Comparison of ENCODE assay signal across 24 cellular contexts in the genomic region with DNA sequence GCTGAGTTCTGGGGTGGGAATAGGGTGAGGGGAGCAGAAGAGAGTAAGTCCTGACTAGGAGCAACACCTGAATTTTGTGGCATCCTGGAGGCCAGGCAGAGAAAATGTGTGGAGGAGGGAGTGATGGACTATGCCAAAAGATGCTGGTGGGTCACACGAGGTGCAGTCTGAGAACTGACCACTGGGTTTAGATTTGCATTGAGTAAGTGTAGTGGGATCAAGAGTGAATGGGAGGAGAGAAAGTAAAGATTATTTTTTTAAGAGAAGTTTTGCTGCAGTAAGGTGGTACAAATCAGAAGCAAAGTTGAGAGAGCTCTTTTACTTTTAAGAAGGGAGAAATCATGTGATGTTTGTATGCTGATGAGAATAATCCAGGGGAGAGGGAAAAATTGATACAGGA.
"Had no signal": no experiment of that assay in that cellular context is flagged by ENCODE, and none has a peak within 500 bp of the region (broad histone marks: within the 10 kb centered on the region; RNA-seq: fewer than 3 reads in every experiment).

No MANE protein-coding gene starts in this region.

- ATAC-seq: effector memory CD8-positive, alpha-beta T cell; gastrocnemius medialis; mucosa of descending colon; natural killer cell treated with Interleukin-12 subunit alpha and Interleukin-12 subunit beta and Interleukin-15 and Interleukin-18, amount 100 ng/mL, for 72 hours; stimulated activated memory B cell treated with anti-CD40 and anti-IgM and Interleukin-4, amounts not matched to agents 10 μg/mL and 1 μg/mL and 100 μg/mL, for 72 hours; stimulated activated naive CD8-positive, alpha-beta T cell treated with anti-CD3 and anti-CD28 coated beads, Interleukin-15, Interleukin-2, amounts not matched to agents 100 U/mL and 50 U/mL, for 24 hours had no signal

- H3K9me3 ChIP-seq: mucosa of descending colon, prostate gland, right atrium auricular region, sigmoid colon, spleen, testis, tibial artery, upper lobe of left lung had no signal

- H3K9me3 Mint-ChIP-seq: effector memory CD8-positive, alpha-beta T cell; memory B cell; natural killer cell treated with Interleukin-12 subunit alpha and Interleukin-12 subunit beta and Interleukin-15 and Interleukin-18, amount 100 ng/mL, for 72 hours; stimulated activated memory B cell treated with anti-CD40 and anti-IgM and Interleukin-4, amounts not matched to agents 10 μg/mL and 1 μg/mL and 100 μg/mL, for 72 hours had no signal

- H3K27me3 Mint-ChIP-seq: effector memory CD8-positive, alpha-beta T cell; memory B cell; naive B cell; stimulated activated memory B cell treated with anti-CD40 and anti-IgM and Interleukin-4, amounts not matched to agents 10 μg/mL and 1 μg/mL and 100 μg/mL, for 72 hours had no signal

- H3K27ac ChIP-seq: gastrocnemius medialis, parathyroid adenoma, prostate gland, right atrium auricular region, sigmoid colon, skin epidermis, spleen, testis, tibial artery, upper lobe of left lung had no signal

- H3K36me3 Mint-ChIP-seq: memory B cell; mesothelial cell of epicardium; naive B cell; natural killer cell treated with Interleukin-12 subunit alpha and Interleukin-12 subunit beta and Interleukin-15 and Interleukin-18, amount 100 ng/mL, for 72 hours; stimulated activated memory B cell treated with anti-CD40 and anti-IgM and Interleukin-4, amounts not matched to agents 10 μg/mL and 1 μg/mL and 100 μg/mL, for 72 hours had no signal

- H2AFZ ChIP-seq: parathyroid adenoma had no signal

- H3K36me3 ChIP-seq: gastrocnemius medialis, prostate gland, right atrium auricular region, sigmoid colon, spleen, tibial artery, upper lobe of left lung had no signal

- H3K27me3 ChIP-seq: gastrocnemius medialis, right atrium auricular region, sigmoid colon, spleen, testis, tibial artery, upper lobe of left lung had no signal

- H3K4me1 ChIP-seq: gastrocnemius medialis, parathyroid adenoma, prostate gland, right atrium auricular region, sigmoid colon, testis, tibial artery, upper lobe of left lung had no signal

- H3K79me2 ChIP-seq: parathyroid adenoma had no signal

- H3K4me3 Mint-ChIP-seq: effector memory CD8-positive, alpha-beta T cell; memory B cell; mesothelial cell of epicardium; naive B cell; natural killer cell treated with Interleukin-12 subunit alpha and Interleukin-12 subunit beta and Interleukin-15 and Interleukin-18, amount 100 ng/mL, for 72 hours; neural crest cell; stimulated activated memory B cell treated with anti-CD40 and anti-IgM and Interleukin-4, amounts not matched to agents 10 μg/mL and 1 μg/mL and 100 μg/mL, for 72 hours had no signal

- DNase-seq: cortex of kidney; effector memory CD8-positive, alpha-beta T cell; gastrocnemius medialis; head of caudate nucleus; mucosa of descending colon; naive B cell; sigmoid colon; spleen; stimulated activated CD4-positive, alpha-beta T cell treated with anti-CD3 and anti-CD28 coated beads, Interleukin-4, amount 100 ng/mL, for 4 hours; stimulated activated naive CD8-positive, alpha-beta T cell treated with anti-CD3 and anti-CD28 coated beads, Interleukin-15, Interleukin-2, amounts not matched to agents 100 U/mL and 50 U/mL, for 24 hours; substantia nigra; testis; tibial artery; upper lobe of left lung had no signal

- H3K27ac Mint-ChIP-seq: effector memory CD8-positive, alpha-beta T cell; memory B cell; mesothelial cell of epicardium; naive B cell; natural killer cell treated with Interleukin-12 subunit alpha and Interleukin-12 subunit beta and Interleukin-15 and Interleukin-18, amount 100 ng/mL, for 72 hours; stimulated activated memory B cell treated with anti-CD40 and anti-IgM and Interleukin-4, amounts not matched to agents 10 μg/mL and 1 μg/mL and 100 μg/mL, for 72 hours had no signal

- H3K9ac ChIP-seq: parathyroid adenoma had no signal

- H3K4me1 Mint-ChIP-seq: mesothelial cell of epicardium; neural crest cell; stimulated activated memory B cell treated with anti-CD40 and anti-IgM and Interleukin-4, amounts not matched to agents 10 μg/mL and 1 μg/mL and 100 μg/mL, for 72 hours had no signal

- H3K4me3 ChIP-seq: gastrocnemius medialis, lung, mucosa of descending colon, prostate gland, right atrium auricular region, sigmoid colon, skin epidermis, spleen, testis, tibial artery, upper lobe of left lung had no signal
